In the genomic region with DNA sequence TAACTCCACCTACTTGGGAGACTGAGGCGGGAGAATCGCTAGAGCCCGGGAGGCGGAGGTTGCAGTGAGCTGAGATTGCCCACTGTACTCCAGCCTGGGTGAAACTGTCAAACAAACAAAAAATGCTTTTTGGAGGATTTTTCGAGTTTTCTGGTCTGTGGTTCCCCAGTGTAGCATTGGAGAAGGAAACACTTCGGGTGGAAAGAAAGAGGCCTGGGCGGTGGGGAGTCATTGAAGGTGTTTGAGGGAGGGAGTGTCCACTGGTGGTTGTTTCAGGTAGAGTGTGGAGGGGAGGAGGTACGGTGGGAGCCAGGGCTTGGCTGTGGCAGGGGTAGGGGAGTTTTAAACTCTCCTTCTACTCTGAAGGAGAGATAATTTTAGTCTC, we compare ENCODE assay signal across 8 cellular contexts. TPM values are rescaled to one million over a fixed set of nuclear protein-coding genes. Genes with fewer than 3 reads are reported as not detected.
DNase-seq lines count a peak whose midpoint lies in the region; ATAC-seq and TF ChIP-seq lines count a peak whose summit lies in the region.

No MANE protein-coding gene starts in this region.

- H3K4me3 Mint-ChIP-seq in activated B cell treated with CpG ODN at 0.5 μM for 24 hours: peak overlapping the region; percentile 82
- H3K4me3 Mint-ChIP-seq in glutamatergic neuron (ENCODE audit: unreplicated experiment): peak overlapping the region; percentile 81

- peak overlapping the region; percentile 90 for H3K27ac Mint-ChIP-seq in activated B cell treated with CpG ODN at 0.5 μM for 24 hours
- H3K27ac Mint-ChIP-seq in glutamatergic neuron (ENCODE audit: unreplicated experiment): peak overlapping the region; percentile 76

- peaks cover 14% of the 10 kb centered on the region for H3K36me3 Mint-ChIP-seq in activated B cell treated with CpG ODN at 0.5 μM for 24 hours (ENCODE audit: low read depth)
- no peaks in the 10 kb centered on the region for H3K36me3 Mint-ChIP-seq in glutamatergic neuron (ENCODE audit: unreplicated experiment)

- no peaks in the 10 kb centered on the region for H3K9me3 Mint-ChIP-seq in activated B cell treated with CpG ODN at 0.5 μM for 24 hours
- H3K9me3 Mint-ChIP-seq in glutamatergic neuron (ENCODE audit: unreplicated experiment): peaks cover 20% of the 10 kb centered on the region

- H3K27me3 ChIP-seq in HAP-1 (ENCODE audit: low read depth) (no peaks in the 10 kb centered on the region), skeletal muscle tissue (ENCODE audit: control insufficient read depth in 3 of 3, insufficient read depth in 3 of 3, low read length in 3 of 3) (no peaks in the 10 kb centered on the region)

- in situ Hi-C loops in HAP-1 (cut with MboI; ENCODE audit: low sequenced_read_pairs): no loop called here

- CTCF ChIA-PET in activated B cell treated with CpG ODN at 0.5 μM for 24 hours (lab: Charles Lee): no interaction called here

- no peaks in the 10 kb centered on the region for H3K27me3 Mint-ChIP-seq in activated B cell treated with CpG ODN at 0.5 μM for 24 hours
- peaks cover 4% of the 10 kb centered on the region for H3K27me3 Mint-ChIP-seq in glutamatergic neuron (ENCODE audit: unreplicated experiment)

- H3K9ac ChIP-seq in skeletal muscle tissue (ENCODE audit: low read depth in 1 of 3, low read length in 3 of 3): peak overlapping the region; percentile 13 to 89 (median 84)

- POLR2A ChIA-PET in activated B cell treated with CpG ODN at 0.5 μM for 24 hours (lab: Charles Lee): interaction anchor here (0.6 to 1.1 kb wide), 2 partner anchors 22 to 114 kb away, joined by 3 to 4 read pairs; no protein-coding TSS in a partner anchor

- TF ChIP-seq CTCF in activated B cell treated with CpG ODN at 0.5 μM for 24 hours (IDR thresholded peaks at IDR 0.05) (no peak), glutamatergic neuron (IDR thresholded peaks at IDR 0.05; ENCODE audit: partially characterized antibody, unreplicated experiment) (no peak)

- no peak for ATAC-seq in activated B cell treated with CpG ODN at 0.5 μM for 24 hours (ENCODE audit: low read depth)
- ATAC-seq in GM19397 (IDR thresholded peaks at IDR 0.05; ENCODE audit: unreplicated experiment): no peak
- no peak for ATAC-seq in GM21825 (IDR thresholded peaks at IDR 0.05; ENCODE audit: unreplicated experiment)

- H3K4me1 Mint-ChIP-seq in activated B cell treated with CpG ODN at 0.5 μM for 24 hours: peaks cover 69% of the 10 kb centered on the region
- peaks cover 32% of the 10 kb centered on the region for H3K4me1 Mint-ChIP-seq in glutamatergic neuron (ENCODE audit: low read depth, unreplicated experiment)

- H3K4me1 ChIP-seq in HAP-1 (peaks cover 14% of the 10 kb centered on the region), skeletal muscle tissue (ENCODE audit: control insufficient read depth in 3 of 3, insufficient read depth in 3 of 3, low read length in 3 of 3) (peaks cover 31 to 40% (median 39%) of the 10 kb centered on the region in 3 donors)

- DNase-seq in HAP-1 (ENCODE audit: low spot score in 2 of 2) (no peak), activated B cell treated with CpG ODN at 0.5 μM for 24 hours (no peak), glutamatergic neuron (no peak), hepatic stellate cell (ENCODE audit: low spot score) (no peak), activated gamma-delta T cell treated with Interleukin-2 at 50 U/mL for 16 hours (no peak)

- H3K4me3 ChIP-seq in HAP-1 (peak overlapping the region; percentile 71), skeletal muscle tissue (ENCODE audit: low read length in 3 of 3) (peak overlapping the region; percentile 80 to 88 (median 88))

- intact Hi-C loops in activated B cell treated with CpG ODN at 0.5 μM for 24 hours (cut with micrococcal nuclease): loop anchor here (5.0 kb wide), 3 partner anchors 160 to 975 kb away; a partner anchor contains a TSS

- no peaks in the 10 kb centered on the region for H3K9me3 ChIP-seq in HAP-1
- H3K9me3 ChIP-seq in skeletal muscle tissue (ENCODE audit: control insufficient read depth in 3 of 3, low read length in 3 of 3): no peaks in the 10 kb centered on the region

- H3K27ac ChIP-seq in skeletal muscle tissue (ENCODE audit: low read depth, low read length): peak overlapping the region; percentile 91

- H3K36me3 ChIP-seq in HAP-1 (replicated peaks) (no peaks in the 10 kb centered on the region; the same call in 1 of the 2 replicates), skeletal muscle tissue (ENCODE audit: control insufficient read depth in 3 of 3, insufficient read depth in 3 of 3, low read length in 3 of 3) (peaks cover 4 to 10% (median 7%) of the 10 kb centered on the region in 3 donors)

RNA-seq across cellular contexts. Expression of a gene that starts 1.2 kb away (rescaled TPM):
- 203 and 228 TPM in 2 replicates for total RNA-seq in activated B cell treated with CpG ODN at 0.5 μM for 24 hours
- total RNA-seq in glutamatergic neuron (ENCODE audit: unreplicated experiment): 34.7 TPM
- total RNA-seq in skeletal muscle tissue: 63.2 TPM

RNA-seq across cellular contexts. Expression of a gene that starts 41.7 kb away (rescaled TPM):
- total RNA-seq in activated B cell treated with CpG ODN at 0.5 μM for 24 hours (7.5 and 8.4 TPM in 2 replicates), glutamatergic neuron (ENCODE audit: unreplicated experiment) (15.9 TPM), skeletal muscle tissue (7.3 TPM)

RNA-seq across cellular contexts. Expression of a gene that starts 41.8 kb away (rescaled TPM):
- total RNA-seq in activated B cell treated with CpG ODN at 0.5 μM for 24 hours (38.8 and 41.3 TPM in 2 replicates), glutamatergic neuron (ENCODE audit: unreplicated experiment) (17.3 TPM), skeletal muscle tissue (6.3 TPM)
